Comparison of ENCODE assay signal across 8 cellular contexts in the genomic region with DNA sequence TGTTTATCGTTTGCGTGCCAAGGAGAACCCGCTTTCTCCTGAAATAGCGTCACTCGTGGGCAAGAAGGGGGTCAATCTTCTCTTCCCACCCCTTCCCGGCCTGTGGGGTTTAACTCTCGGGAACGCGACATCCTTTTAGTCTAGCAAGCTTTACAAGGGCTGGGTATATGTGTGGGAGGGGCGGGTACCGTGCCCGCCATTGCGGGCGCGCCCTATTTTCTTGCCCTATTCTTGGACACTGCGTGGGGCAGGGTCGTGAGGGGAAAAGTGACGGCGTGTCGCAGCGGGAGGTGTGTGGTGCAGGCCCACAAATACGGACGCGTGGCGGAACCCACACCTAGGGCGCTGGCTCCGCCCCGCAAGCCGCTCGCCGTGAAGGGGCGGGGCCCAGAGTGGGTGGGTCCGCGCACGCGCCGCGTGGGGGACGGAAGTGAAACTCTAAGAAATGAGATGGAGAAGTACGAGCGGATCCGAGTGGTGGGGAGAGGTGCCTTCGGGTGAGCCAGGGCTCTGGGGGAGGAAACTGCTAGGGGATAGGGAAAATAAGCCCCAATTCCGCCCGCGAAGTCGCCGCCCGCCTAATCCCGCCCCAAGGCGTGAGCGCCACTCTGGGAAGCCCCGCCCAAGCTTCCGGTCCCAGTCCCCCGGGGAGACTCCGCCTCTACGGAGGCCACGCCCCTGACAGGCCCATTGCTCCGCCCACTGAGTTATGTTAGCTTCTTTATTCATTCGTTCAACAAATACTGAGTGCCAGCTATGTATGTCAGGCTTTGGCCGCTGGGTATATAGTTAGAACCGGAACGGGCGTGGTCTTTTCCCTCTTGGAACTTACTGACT. TPM values are rescaled to one million over a fixed set of nuclear protein-coding genes. Genes with fewer than 3 reads are reported as not detected.
A peak's percentile ranks its signal among the peaks of the same experiment; 100 is the strongest.
DNase-seq lines count a peak whose midpoint lies in the region; ATAC-seq and TF ChIP-seq lines count a peak whose summit lies in the region.

A gene (plus strand): TSS at position 425 of the 837 bp plus-strand sequence. CDS start 26 bp downstream, at position 451.

- H3K36me3 ChIP-seq in kidney epithelial cell (ENCODE audit: control insufficient read depth, insufficient read depth, low read length): peaks cover 3% of the 10 kb centered on the region

- DNase-seq in AG09319 (ENCODE audit: extremely low read depth, low read depth) (peak; percentile 75), NCI-H460 (ENCODE audit: extremely low read depth, low read depth) (peak; percentile 96), cerebellar cortex (ENCODE audit: low spot score) (peak; percentile 88), kidney epithelial cell (ENCODE audit: low read depth) (no peak)
- DNase-seq in activated CD4-positive, CD25-positive, alpha-beta regulatory T cell treated with anti-CD3 and anti-CD28 coated beads, Interleukin-2, amount 50 U/mL, for 72 hours: peak; percentile 99
- DNase-seq in stimulated activated CD4-positive, alpha-beta T cell treated with anti-CD3 and anti-CD28 coated beads, Interleukin-12 subunit alpha, Interleukin-12 subunit beta, amount 100 ng/mL, for 48 hours (ENCODE audit: low read depth in 2 of 3, low spot score in 1 of 3): peak; percentile 97 to 99 (median 97)

- ATAC-seq in GM19023 (IDR thresholded peaks at IDR 0.05; ENCODE audit: unreplicated experiment) (peak; percentile 42), HG03196 (IDR thresholded peaks at IDR 0.05; ENCODE audit: unreplicated experiment) (peak; percentile 30)

- peak within 1 kb of the TSS; percentile 75 for H3K4me3 ChIP-seq in kidney epithelial cell (ENCODE audit: low read depth, low read length)

- TF ChIP-seq CTCF in AG09319 (IDR thresholded peaks at IDR 0.05; ENCODE audit: low read depth, low read length): no peak; the same call in 1 of the 2 replicates
- no peak for TF ChIP-seq CTCF in kidney epithelial cell (IDR thresholded peaks at IDR 0.05; ENCODE audit: insufficient read depth, low read length, poor library complexity, severe bottlenecking)

- H3K27me3 ChIP-seq in kidney epithelial cell (ENCODE audit: control insufficient read depth, insufficient read depth, low read length): no peaks in the 10 kb centered on the region

RNA-seq across cellular contexts. Expression of the gene that starts here (rescaled TPM):
- total RNA-seq in NCI-H460 (2014; rRNA removed; shearing (Covaris generic)): 1.9 and 2.5 TPM in 2 replicates
- polyA plus RNA-seq in NCI-H460 (2014; cell fraction: nucleus; rRNA removed): 11.2 and 11.6 TPM in 2 replicates
- 4.3 TPM in 2 replicates for total RNA-seq in kidney epithelial cell
